12 cellular contexts compared by ENCODE assay signal in the genomic region with DNA sequence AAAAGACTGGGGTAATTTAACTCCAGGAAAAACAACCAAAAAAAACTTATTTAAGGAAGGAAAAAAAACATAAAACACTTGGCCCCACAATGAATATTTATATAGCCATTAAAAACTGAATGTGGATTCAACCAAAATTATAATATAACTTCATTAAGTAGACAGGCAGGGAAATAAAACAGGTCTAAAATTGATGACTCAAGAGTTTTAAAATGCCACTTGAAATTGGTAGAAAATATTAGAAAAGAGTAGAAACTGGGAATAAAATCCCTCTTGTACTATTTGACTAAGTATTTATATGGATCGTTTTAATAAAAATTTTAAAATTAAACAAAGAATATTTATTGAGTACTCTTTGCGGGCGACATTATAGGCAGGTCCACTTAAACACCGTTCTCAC.
"Had no signal": no experiment of that assay in that cellular context is flagged by ENCODE, and none has a peak within 500 bp of the region (broad histone marks: within the 10 kb centered on the region; RNA-seq: fewer than 3 reads in every experiment).

No MANE protein-coding gene starts in this region.

- H3K4me3 ChIP-seq: tibial artery, upper lobe of left lung, uterus had no signal

- H3K9me3 ChIP-seq: tibial artery, upper lobe of left lung, uterus had no signal

- ATAC-seq: effector memory CD8-positive, alpha-beta T cell; foreskin keratinocyte; stimulated activated memory B cell treated with anti-CD40 and anti-IgM and Interleukin-4, amounts not matched to agents 10 μg/mL and 1 μg/mL and 100 μg/mL, for 72 hours had no signal

- H3K36me3 ChIP-seq: tibial artery, upper lobe of left lung, uterus had no signal

- H3K27ac ChIP-seq: epithelial cell of prostate, foreskin keratinocyte, tibial artery, upper lobe of left lung, uterus had no signal

- DNase-seq: cortex of kidney; effector memory CD8-positive, alpha-beta T cell; foreskin keratinocyte; immature natural killer cell; mesendoderm; naive B cell; stimulated activated CD4-positive, alpha-beta T cell treated with anti-CD3 and anti-CD28 coated beads, Interleukin-4, amount 100 ng/mL, for 1 hour; tibial artery; upper lobe of left lung; uterus had no signal
